10 cellular contexts compared by ENCODE assay signal in genomic region chr1:110343249-110343648, GRCh38. TPM values are rescaled to one million over a fixed set of nuclear protein-coding genes. Genes with fewer than 3 reads are reported as not detected.
DNase-seq lines count a peak whose midpoint lies in the region; ATAC-seq, FAIRE-seq and TF ChIP-seq lines count a peak whose summit lies in the region.
"Had no signal": no experiment of that assay in that cellular context is flagged by ENCODE, and none has a peak within 500 bp of the region (broad histone marks: within the 10 kb centered on the region; RNA-seq: fewer than 3 reads in every experiment).

No MANE protein-coding gene starts in this region.

- no peaks in the 10 kb centered on the region for H3K27me3 Mint-ChIP-seq in CD4-positive, alpha-beta memory T cell
- H3K27me3 Mint-ChIP-seq in astrocyte (ENCODE audit: low read depth, unreplicated experiment) (no peaks in the 10 kb centered on the region), naive B cell (no peaks in the 10 kb centered on the region)

- 50 to 61% methylated on average over 2 of the region's 2 CpGs for WGBS in esophagus squamous epithelium, 2 donors

- FAIRE-seq in astrocyte (lab: Jason Lieb, UNC): no peak

- H4K20me1 ChIP-seq in astrocyte (ENCODE audit: insufficient read depth, low read length): peaks cover 77% of the 10 kb centered on the region

- peaks cover 56 to 83% (median 74%) of the 10 kb centered on the region in 4 donors for H3K4me1 Mint-ChIP-seq in CD4-positive, alpha-beta memory T cell
- peaks cover 39% of the 10 kb centered on the region for H3K4me1 Mint-ChIP-seq in astrocyte (ENCODE audit: low read depth, unreplicated experiment)
- peaks cover 58 to 71% (median 60%) of the 10 kb centered on the region in 3 donors for H3K4me1 Mint-ChIP-seq in naive B cell

- H3K27me3 ChIP-seq in CD4-positive, alpha-beta memory T cell (ENCODE audit: insufficient read depth, low read length): no peaks in the 10 kb centered on the region
- H3K27me3 ChIP-seq in HUES48 (ENCODE audit: control insufficient read depth, insufficient read depth, low read length): no peaks in the 10 kb centered on the region
- H3K27me3 ChIP-seq in astrocyte (ENCODE audit: insufficient read depth, low read length): no peaks in the 10 kb centered on the region
- H3K27me3 ChIP-seq in esophagus squamous epithelium: no peaks in the 10 kb centered on the region
- H3K27me3 ChIP-seq: upper lobe of right lung had no signal

- peak overlapping the region in 4 of 7 donors; percentile 16 to 65 (median 52) for H3K27ac Mint-ChIP-seq in CD4-positive, alpha-beta memory T cell
- H3K27ac Mint-ChIP-seq in astrocyte (ENCODE audit: unreplicated experiment) (no peak overlapping the region), naive B cell (peak overlapping the region in 3 of 6 donors; percentile 10 to 69 (median 53))

- H3K79me2 ChIP-seq in astrocyte (ENCODE audit: insufficient read depth, low read length): peaks cover 90% of the 10 kb centered on the region

- TF ChIP-seq POLR2A in esophagus squamous epithelium (IDR thresholded peaks at IDR 0.05): no peak

- peak overlapping the region in 1 of 2 donors; percentile 25 for H3K4me3 ChIP-seq in CD4-positive, alpha-beta memory T cell (ENCODE audit: low read length in 2 of 2)
- H3K4me3 ChIP-seq in HUES48 (ENCODE audit: low read depth, low read length) (peak overlapping the region; percentile 93), astrocyte (ENCODE audit: insufficient read depth, low read depth, low read length) (no peak overlapping the region), esophagus squamous epithelium (no peak overlapping the region)

- POLR2A ChIA-PET in CD4-positive, alpha-beta memory T cell (lab: Charles Lee; ENCODE audit: partially characterized antibody): no interaction called here

- H2AFZ ChIP-seq in astrocyte (ENCODE audit: low read depth, low read length): no peak overlapping the region

- no peak for TF ChIP-seq CTCF in astrocyte (IDR thresholded peaks at IDR 0.05; ENCODE audit: insufficient read depth, low read depth, low read length)
- TF ChIP-seq CTCF in esophagus squamous epithelium (IDR thresholded peaks at IDR 0.05): no peak

- H3K36me3 Mint-ChIP-seq in CD4-positive, alpha-beta memory T cell: peaks cover 58 to 61% of the 10 kb centered on the region in 2 donors
- H3K36me3 Mint-ChIP-seq in astrocyte (ENCODE audit: low read depth, unreplicated experiment) (peaks cover 16% of the 10 kb centered on the region), naive B cell (peaks cover 0 to 2% of the 10 kb centered on the region in 2 donors)

- ATAC-seq in naive B cell (ENCODE audit: low read depth in 2 of 2) (no peak), HG03469 (IDR thresholded peaks at IDR 0.05; ENCODE audit: unreplicated experiment) (no peak), GM21825 (IDR thresholded peaks at IDR 0.05; ENCODE audit: unreplicated experiment) (no peak)
- ATAC-seq: upper lobe of right lung had no signal

- H3K27ac ChIP-seq in CD4-positive, alpha-beta memory T cell (ENCODE audit: low read depth, low read length): no peak overlapping the region
- H3K27ac ChIP-seq in HUES48 (ENCODE audit: low read depth, low read length): no peak overlapping the region
- H3K27ac ChIP-seq in astrocyte (ENCODE audit: low read depth, low read length): no peak overlapping the region
- H3K27ac ChIP-seq in esophagus squamous epithelium: no peak overlapping the region
- H3K27ac ChIP-seq: upper lobe of right lung had no signal

- peaks cover 80% of the 10 kb centered on the region for H3K4me1 ChIP-seq in CD4-positive, alpha-beta memory T cell (ENCODE audit: insufficient read depth, low read length)
- H3K4me1 ChIP-seq in HUES48 (ENCODE audit: control insufficient read depth, insufficient read depth, low read length): peaks cover 64% of the 10 kb centered on the region
- H3K4me1 ChIP-seq in astrocyte (ENCODE audit: insufficient read depth, low read length): peaks cover 33% of the 10 kb centered on the region
- H3K4me1 ChIP-seq in esophagus squamous epithelium: peaks cover 30 to 85% (median 51%) of the 10 kb centered on the region in 3 donors

- no peaks in the 10 kb centered on the region for H3K9me3 Mint-ChIP-seq in CD4-positive, alpha-beta memory T cell
- H3K9me3 Mint-ChIP-seq in astrocyte (ENCODE audit: unreplicated experiment): no peaks in the 10 kb centered on the region
- no peaks in the 10 kb centered on the region for H3K9me3 Mint-ChIP-seq in naive B cell

- H3K4me3 Mint-ChIP-seq in CD4-positive, alpha-beta memory T cell: peak overlapping the region in 6 of 8 donors; percentile 34 to 87 (median 71)
- H3K4me3 Mint-ChIP-seq in astrocyte (ENCODE audit: unreplicated experiment): no peak overlapping the region
- peak overlapping the region in 6 of 8 donors; percentile 17 to 77 (median 66) for H3K4me3 Mint-ChIP-seq in naive B cell

- peak overlapping the region; percentile 90 for H3K4me2 ChIP-seq in astrocyte (ENCODE audit: low read length)

- peaks cover 31% of the 10 kb centered on the region for H3K36me3 ChIP-seq in CD4-positive, alpha-beta memory T cell (ENCODE audit: insufficient read depth, low read length)
- H3K36me3 ChIP-seq in HUES48 (ENCODE audit: control insufficient read depth, insufficient read depth, low read length) (peaks cover 67% of the 10 kb centered on the region), astrocyte (ENCODE audit: insufficient read depth, low read length) (peaks cover 20% of the 10 kb centered on the region), esophagus squamous epithelium (peaks cover 0 to 47% (median 0%) of the 10 kb centered on the region in 3 donors)

- CTCF ChIA-PET in CD4-positive, alpha-beta memory T cell (lab: Charles Lee; ENCODE audit: partially characterized antibody): no interaction called here

- H3K9ac ChIP-seq in HUES48 (ENCODE audit: low read depth, low read length): no peak overlapping the region
- peak overlapping the region; percentile 41 for H3K9ac ChIP-seq in astrocyte (ENCODE audit: low read length)

- intact Hi-C loops in CD4-positive, alpha-beta memory T cell (cut with micrococcal nuclease): no loop called here
- intact Hi-C loops in esophagus squamous epithelium (cut with DNase I): no loop called here

- no peak for DNase-seq in CD4-positive, alpha-beta memory T cell
- DNase-seq in astrocyte (ENCODE audit: low read depth): no peak
- DNase-seq in naive B cell: no peak
- DNase-seq in stimulated activated CD4-positive, alpha-beta T cell treated with anti-CD3 and anti-CD28 coated beads, Interleukin-4, amount 100 ng/mL, for 24 hours: no peak
- DNase-seq in esophagus squamous epithelium (lab: John Stamatoyannopoulos, UW): no peak
- DNase-seq: activated gamma-delta T cell treated with Interleukin-2 at 50 U/mL for 16 hours, upper lobe of right lung had no signal

- no peaks in the 10 kb centered on the region for H3K9me3 ChIP-seq in CD4-positive, alpha-beta memory T cell (ENCODE audit: control insufficient read depth in 1 of 2, low read length in 2 of 2)
- H3K9me3 ChIP-seq in HUES48 (ENCODE audit: control insufficient read depth, insufficient read depth, low read length) (no peaks in the 10 kb centered on the region), astrocyte (ENCODE audit: insufficient read depth, low read depth, low read length) (no peaks in the 10 kb centered on the region), esophagus squamous epithelium (no peaks in the 10 kb centered on the region)
- H3K9me3 ChIP-seq: upper lobe of right lung had no signal

RNA-seq across cellular contexts. Expression of gene RBM15, which starts 4.1 kb away (rescaled TPM):
- 10 to 100 TPM; 47.7 to 51.4 TPM for total RNA-seq in CD4-positive, alpha-beta memory T cell
- polyA plus RNA-seq in CD4-positive, alpha-beta memory T cell: 10 to 100 TPM in 1 of 2 donors, 1 to 10 TPM in 1; 6.8 to 10.8 TPM
- total RNA-seq in astrocyte: 20.4 and 21.1 TPM in 2 replicates
- polyA plus RNA-seq in naive B cell (ENCODE audit: low read depth in 6 of 6): 10 to 100 TPM; 13.2 to 23.1 (median 17.4) TPM
- 10 to 100 TPM; 10.5 to 39.5 (median 23.0) TPM for total RNA-seq in esophagus squamous epithelium

RNA-seq across cellular contexts. Expression of gene SLC16A4, which starts 47.6 kb away (rescaled TPM):
- total RNA-seq in CD4-positive, alpha-beta memory T cell: under 1 TPM; 0.39 to 0.90 TPM
- under 1 TPM; 0.29 to 0.73 TPM for polyA plus RNA-seq in CD4-positive, alpha-beta memory T cell
- total RNA-seq in astrocyte (14.1 and 14.8 TPM in 2 replicates), esophagus squamous epithelium (1 to 10 TPM in 2 of 4 donors, under 1 TPM in 1, not detected in 1; 0.88 to 4.5 (median 4.2) TPM)
- 1 to 10 TPM in 4 of 6 donors, under 1 TPM in 1, not detected in 1; 0.77 to 1.9 (median 1.2) TPM for polyA plus RNA-seq in naive B cell (ENCODE audit: low read depth in 6 of 6)
